ENCODE assay signal across 7 cellular contexts in the genomic region with DNA sequence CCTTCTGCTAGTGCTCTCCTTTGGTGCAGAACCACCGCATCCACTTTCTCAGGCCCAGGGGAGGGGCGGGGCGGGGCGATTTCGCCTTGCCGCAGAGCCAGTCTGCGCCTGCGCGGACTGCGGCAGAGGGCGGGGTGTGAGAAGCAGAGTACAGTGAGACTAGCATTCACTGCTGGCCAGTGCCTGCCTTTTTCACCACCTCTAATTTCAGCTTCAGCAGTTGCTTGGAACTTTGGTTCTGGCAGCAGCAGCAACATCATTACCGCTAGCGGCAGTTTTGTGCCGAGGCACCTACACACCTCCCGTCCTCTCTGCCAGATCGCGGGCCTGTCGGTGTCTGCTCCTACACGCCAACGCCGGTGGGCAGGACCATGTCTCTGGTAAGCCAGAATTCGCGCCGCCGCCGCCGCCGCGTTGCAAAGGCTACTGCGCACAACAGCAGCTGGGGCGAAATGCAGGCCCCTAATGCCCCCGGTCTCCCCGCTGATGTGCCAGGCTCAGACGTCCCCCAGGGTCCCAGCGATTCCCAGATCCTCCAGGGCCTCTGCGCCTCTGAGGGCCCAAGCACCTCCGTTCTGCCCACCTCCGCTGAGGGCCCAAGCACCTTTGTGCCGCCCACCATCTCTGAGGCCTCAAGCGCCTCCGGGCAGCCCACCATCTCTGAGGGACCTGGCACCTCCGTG. TPM values are rescaled to one million over a fixed set of nuclear protein-coding genes. Genes with fewer than 3 reads are reported as not detected.
A peak's percentile ranks its signal among the peaks of the same experiment; 100 is the strongest.
DNase-seq lines count a peak whose midpoint lies in the region; ATAC-seq and TF ChIP-seq lines count a peak whose summit lies in the region.

A gene with protein sequence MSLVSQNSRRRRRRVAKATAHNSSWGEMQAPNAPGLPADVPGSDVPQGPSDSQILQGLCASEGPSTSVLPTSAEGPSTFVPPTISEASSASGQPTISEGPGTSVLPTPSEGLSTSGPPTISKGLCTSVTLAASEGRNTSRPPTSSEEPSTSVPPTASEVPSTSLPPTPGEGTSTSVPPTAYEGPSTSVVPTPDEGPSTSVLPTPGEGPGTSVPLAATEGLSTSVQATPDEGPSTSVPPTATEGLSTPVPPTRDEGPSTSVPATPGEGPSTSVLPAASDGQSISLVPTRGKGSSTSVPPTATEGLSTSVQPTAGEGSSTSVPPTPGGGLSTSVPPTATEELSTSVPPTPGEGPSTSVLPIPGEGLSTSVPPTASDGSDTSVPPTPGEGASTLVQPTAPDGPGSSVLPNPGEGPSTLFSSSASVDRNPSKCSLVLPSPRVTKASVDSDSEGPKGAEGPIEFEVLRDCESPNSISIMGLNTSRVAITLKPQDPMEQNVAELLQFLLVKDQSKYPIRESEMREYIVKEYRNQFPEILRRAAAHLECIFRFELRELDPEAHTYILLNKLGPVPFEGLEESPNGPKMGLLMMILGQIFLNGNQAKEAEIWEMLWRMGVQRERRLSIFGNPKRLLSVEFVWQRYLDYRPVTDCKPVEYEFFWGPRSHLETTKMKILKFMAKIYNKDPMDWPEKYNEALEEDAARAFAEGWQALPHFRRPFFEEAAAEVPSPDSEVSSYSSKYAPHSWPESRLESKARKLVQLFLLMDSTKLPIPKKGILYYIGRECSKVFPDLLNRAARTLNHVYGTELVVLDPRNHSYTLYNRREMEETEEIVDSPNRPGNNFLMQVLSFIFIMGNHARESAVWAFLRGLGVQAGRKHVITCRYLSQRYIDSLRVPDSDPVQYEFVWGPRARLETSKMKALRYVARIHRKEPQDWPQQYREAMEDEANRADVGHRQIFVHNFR (plus strand): TSS at position 151 of the 683 bp plus-strand sequence. CDS start 221 bp downstream, at position 372.

- peaks cover 31% of the 10 kb centered on the region for H3K4me1 Mint-ChIP-seq in activated CD8-positive, alpha-beta T cell treated with anti-CD3 and anti-CD28 coated beads for 36 hours (ENCODE audit: low read depth)

- peak within 1 kb of the TSS; percentile 63 for H3K4me3 ChIP-seq in ectodermal cell (ENCODE audit: insufficient read depth, low read depth, low read length)
- H3K4me3 ChIP-seq in lung, result peak within 1 kb of the TSS; percentile 37

- H3K27ac Mint-ChIP-seq in activated CD8-positive, alpha-beta T cell treated with anti-CD3 and anti-CD28 coated beads for 36 hours, result peak within 1 kb of the TSS; percentile 84

- no peaks in the 10 kb centered on the region for H3K4me1 ChIP-seq in ectodermal cell (ENCODE audit: control insufficient read depth, insufficient read depth, low read length)
- no peaks in the 10 kb centered on the region for H3K4me1 ChIP-seq in lung (ENCODE audit: control insufficient read depth in 2 of 2, insufficient read depth in 2 of 2, low read length in 2 of 2)

- TF ChIP-seq CTCF in activated CD8-positive, alpha-beta T cell treated with anti-CD3 and anti-CD28 coated beads for 36 hours (IDR thresholded peaks at IDR 0.05), result no peak
- TF ChIP-seq CTCF in lung (IDR thresholded peaks at IDR 0.05; ENCODE audit: control extremely low read depth, extremely low read depth), result no peak

- H3K36me3 Mint-ChIP-seq in activated CD8-positive, alpha-beta T cell treated with anti-CD3 and anti-CD28 coated beads for 36 hours (ENCODE audit: low read depth), result no peaks in the 10 kb centered on the region

- DNase-seq in NCI-H2227 (lab: John Stamatoyannopoulos, UW; ENCODE audit: unreplicated experiment) (peak; percentile 77), lung (ENCODE audit: low spot score) (peak; percentile 74)
- DNase-seq in activated CD8-positive, alpha-beta T cell treated with anti-CD3 and anti-CD28 coated beads for 36 hours, result peak; percentile 82
- peak; percentile 56 to 65 (median 60) for DNase-seq in stimulated activated CD4-positive, alpha-beta T cell treated with anti-CD3 and anti-CD28 coated beads, TNF-alpha, amount 100 ng/mL, for 4 hours (ENCODE audit: low read depth in 3 of 3)

- H3K27me3 ChIP-seq in ectodermal cell (ENCODE audit: control insufficient read depth, insufficient read depth, low read length, poor library complexity, severe bottlenecking), result no peaks in the 10 kb centered on the region
- H3K27me3 ChIP-seq in lung (ENCODE audit: control insufficient read depth, insufficient read depth), result no peaks in the 10 kb centered on the region

- peak within 1 kb of the TSS; percentile 83 for H3K4me3 Mint-ChIP-seq in activated CD8-positive, alpha-beta T cell treated with anti-CD3 and anti-CD28 coated beads for 36 hours

- H3K36me3 ChIP-seq in ectodermal cell (ENCODE audit: control insufficient read depth, insufficient read depth, low read length) (no peaks in the 10 kb centered on the region), lung (ENCODE audit: control insufficient read depth in 2 of 2, insufficient read depth in 2 of 2, low read length in 2 of 2) (no peaks in the 10 kb centered on the region)

- H3K27ac ChIP-seq in ectodermal cell (ENCODE audit: insufficient read depth, low read depth, low read length, poor library complexity, severe bottlenecking) (no peak within 1 kb of the TSS), lung (ENCODE audit: low read depth in 1 of 2, low read length in 1 of 2) (no peak within 1 kb of the TSS)

- no peaks in the 10 kb centered on the region for H3K9me3 Mint-ChIP-seq in activated CD8-positive, alpha-beta T cell treated with anti-CD3 and anti-CD28 coated beads for 36 hours

- POLR2A ChIA-PET in activated CD8-positive, alpha-beta T cell treated with anti-CD3 and anti-CD28 coated beads for 36 hours (lab: Charles Lee), result interaction anchor here (0.5 to 1.6 kb wide), 3 partner anchors 27 to 256 kb away, joined by 3 to 7 read pairs (median 3); no protein-coding TSS in a partner anchor

- ATAC-seq in GM18520 (IDR thresholded peaks at IDR 0.05; ENCODE audit: unreplicated experiment) (peak; percentile 83), HG03045 (IDR thresholded peaks at IDR 0.05; ENCODE audit: unreplicated experiment) (peak; percentile 91), lung (ENCODE audit: insufficient read depth, low FRiP score) (peak; percentile 63)
- ATAC-seq in activated CD8-positive, alpha-beta T cell treated with anti-CD3 and anti-CD28 coated beads for 36 hours, result peak; percentile 79

- H3K27me3 Mint-ChIP-seq in activated CD8-positive, alpha-beta T cell treated with anti-CD3 and anti-CD28 coated beads for 36 hours, result no peaks in the 10 kb centered on the region

- CTCF ChIA-PET in activated CD8-positive, alpha-beta T cell treated with anti-CD3 and anti-CD28 coated beads for 36 hours (lab: Charles Lee), result interaction anchor here (0.9 to 1.7 kb wide), 3 partner anchors 27 to 182 kb away, joined by 3 to 7 read pairs (median 4); no protein-coding TSS in a partner anchor

- H3K9me3 ChIP-seq in ectodermal cell (ENCODE audit: control insufficient read depth, low read length) (no peaks in the 10 kb centered on the region), lung (ENCODE audit: control insufficient read depth in 2 of 2, insufficient read depth in 1 of 2, low read length in 1 of 2) (no peaks in the 10 kb centered on the region)

- intact Hi-C loops in activated CD8-positive, alpha-beta T cell treated with anti-CD3 and anti-CD28 coated beads for 36 hours (cut with micrococcal nuclease), result no loop called here

- WGBS in ectodermal cell, 2 experiments, result 0% methylated on average over 38 to 42 of the region's 42 CpGs
- WGBS in lung, 2 donors, result 4 to 34% methylated on average over 21 to 42 of the region's 42 CpGs

RNA-seq across cellular contexts. Expression of the gene that starts here (rescaled TPM):
- 1 to 10 TPM; 4.4 to 4.9 TPM for total RNA-seq in activated CD8-positive, alpha-beta T cell treated with anti-CD3 and anti-CD28 coated beads for 36 hours
- 9.9 TPM for polyA plus RNA-seq in ectodermal cell (2013, experiment 1 of 4)
- polyA plus RNA-seq in ectodermal cell (2013, experiment 2 of 4), result 9.7 TPM
- polyA plus RNA-seq in ectodermal cell (2013, experiment 3 of 4), result 8.1 TPM
- 8.8 TPM for polyA plus RNA-seq in ectodermal cell (2013, experiment 4 of 4)
- 1 to 10 TPM; 1.9 to 2.4 TPM for total RNA-seq in lung
- under 1 TPM; 0.57 to 0.93 TPM for polyA plus RNA-seq in lung
